33 cellular contexts compared by ENCODE assay signal in genomic region chr17:53765609-53766008, GRCh38. TPM values are rescaled to one million over a fixed set of nuclear protein-coding genes. Genes with fewer than 3 reads are reported as not detected.
"Had no signal": no experiment of that assay in that cellular context is flagged by ENCODE, and none has a peak within 500 bp of the region (broad histone marks: within the 10 kb centered on the region; RNA-seq: fewer than 3 reads in every experiment).

No MANE protein-coding gene starts in this region.

- H3K4me1 Mint-ChIP-seq: activated B cell treated with CpG ODN at 0.5 μM for 24 hours; activated CD8-positive, alpha-beta memory T cell treated with anti-CD3 and anti-CD28 coated beads, Interleukin-2, amount 10 ng/mL, durations not matched to agents 7 days and 5 days; mesothelial cell of epicardium; naive B cell; nephron progenitor cell; stimulated activated memory B cell treated with anti-CD40 and anti-IgM and Interleukin-4, amounts not matched to agents 10 μg/mL and 1 μg/mL and 100 μg/mL, for 72 hours; stimulated activated naive CD8-positive, alpha-beta T cell treated with anti-CD3 and anti-CD28 coated beads, Interleukin-15, amount 100 ng/mL, for 72 hours had no signal

- DNase-seq: activated B cell treated with CpG ODN at 0.5 μM for 24 hours; activated CD8-positive, alpha-beta memory T cell treated with anti-CD3 and anti-CD28 coated beads, Interleukin-2, amount 10 ng/mL, durations not matched to agents 7 days and 5 days; activated CD8-positive, alpha-beta T cell treated with anti-CD3 and anti-CD28 coated beads, Interleukin-2, amount 10 ng/mL, durations not matched to agents 7 days and 5 days; activated T-cell treated with anti-CD3 and anti-CD28 coated beads, Interleukin-2, amount 50 U/mL, for 48 hours; cerebellar nuclear complex; colonic mucosa; effector CD8-positive, alpha-beta T cell; erythroblast; head of caudate nucleus; hippocampal formation; left cardiac atrium; left ventricle myocardium superior; naive B cell; nephron progenitor cell; retina; small intestine; stimulated activated CD4-positive, alpha-beta T cell treated with anti-CD3 and anti-CD28 coated beads, Interleukin-4, amount 100 ng/mL, for 24 hours; stimulated activated naive CD8-positive, alpha-beta T cell treated with anti-CD3 and anti-CD28 coated beads, Interleukin-15, amount 100 ng/mL, for 72 hours; substantia nigra; uterus had no signal

- ATAC-seq: activated CD8-positive, alpha-beta memory T cell treated with anti-CD3 and anti-CD28 coated beads, Interleukin-2, amount 10 ng/mL, durations not matched to agents 7 days and 5 days; activated CD8-positive, alpha-beta T cell treated with anti-CD3 and anti-CD28 coated beads, Interleukin-2, amount 10 ng/mL, durations not matched to agents 7 days and 5 days; activated naive CD4-positive, alpha-beta T cell treated with anti-CD3 and anti-CD28 coated beads, Interleukin-2, amount 50 U/mL, for 72 hours; left cardiac atrium; left ventricle myocardium superior; sciatic nerve; stimulated activated memory B cell treated with anti-CD40 and anti-IgM and Interleukin-4, amounts not matched to agents 10 μg/mL and 1 μg/mL and 100 μg/mL, for 72 hours; stimulated activated naive CD8-positive, alpha-beta T cell treated with anti-CD3 and anti-CD28 coated beads, Interleukin-15, amount 100 ng/mL, for 72 hours had no signal

- H3K27ac Mint-ChIP-seq: activated B cell treated with CpG ODN at 0.5 μM for 24 hours; activated CD8-positive, alpha-beta memory T cell treated with anti-CD3 and anti-CD28 coated beads, Interleukin-2, amount 10 ng/mL, durations not matched to agents 7 days and 5 days; activated CD8-positive, alpha-beta T cell treated with anti-CD3 and anti-CD28 coated beads, Interleukin-2, amount 10 ng/mL, durations not matched to agents 7 days and 5 days; activated naive CD4-positive, alpha-beta T cell treated with anti-CD3 and anti-CD28 coated beads, Interleukin-2, amount 50 U/mL, for 72 hours; activated T-helper 2 cell treated with anti-CD3 and anti-CD28 coated beads, Interferon-gamma antibody, Interleukin-2, Interleukin-4, amounts not matched to agents 10 μg/mL and 5 μg/mL and 100 μg/mL, durations not matched to agents 14 hours and 24 hours and 36 hours; mesothelial cell of epicardium; nephron progenitor cell; progenitor cell of endocrine pancreas; stimulated activated memory B cell treated with anti-CD40 and anti-IgM and Interleukin-4, amounts not matched to agents 10 μg/mL and 1 μg/mL and 100 μg/mL, for 72 hours; stimulated activated naive CD8-positive, alpha-beta T cell treated with anti-CD3 and anti-CD28 coated beads, Interleukin-15, amount 100 ng/mL, for 72 hours; type B pancreatic cell had no signal

- H3K27me3 ChIP-seq: colonic mucosa, neutrophil, uterus had no signal

- H3K4me3 Mint-ChIP-seq: activated B cell treated with CpG ODN at 0.5 μM for 24 hours; activated CD8-positive, alpha-beta memory T cell treated with anti-CD3 and anti-CD28 coated beads, Interleukin-2, amount 10 ng/mL, durations not matched to agents 7 days and 5 days; activated CD8-positive, alpha-beta T cell treated with anti-CD3 and anti-CD28 coated beads, Interleukin-2, amount 10 ng/mL, durations not matched to agents 7 days and 5 days; mesothelial cell of epicardium; naive B cell; nephron progenitor cell; stimulated activated memory B cell treated with anti-CD40 and anti-IgM and Interleukin-4, amounts not matched to agents 10 μg/mL and 1 μg/mL and 100 μg/mL, for 72 hours; stimulated activated naive CD8-positive, alpha-beta T cell treated with anti-CD3 and anti-CD28 coated beads, Interleukin-15, amount 100 ng/mL, for 72 hours; type B pancreatic cell had no signal

- H3K4me1 ChIP-seq: colonic mucosa, uterus had no signal

- H3K27ac ChIP-seq: colonic mucosa, neutrophil, uterus had no signal

- H3K27me3 Mint-ChIP-seq: activated B cell treated with CpG ODN at 0.5 μM for 24 hours; activated CD8-positive, alpha-beta memory T cell treated with anti-CD3 and anti-CD28 coated beads, Interleukin-2, amount 10 ng/mL, durations not matched to agents 7 days and 5 days; naive B cell; progenitor cell of endocrine pancreas; stimulated activated memory B cell treated with anti-CD40 and anti-IgM and Interleukin-4, amounts not matched to agents 10 μg/mL and 1 μg/mL and 100 μg/mL, for 72 hours; stimulated activated naive CD8-positive, alpha-beta T cell treated with anti-CD3 and anti-CD28 coated beads, Interleukin-15, amount 100 ng/mL, for 72 hours; type B pancreatic cell had no signal

- H3K36me3 Mint-ChIP-seq: activated CD8-positive, alpha-beta memory T cell treated with anti-CD3 and anti-CD28 coated beads, Interleukin-2, amount 10 ng/mL, durations not matched to agents 7 days and 5 days; mesothelial cell of epicardium; naive B cell; stimulated activated memory B cell treated with anti-CD40 and anti-IgM and Interleukin-4, amounts not matched to agents 10 μg/mL and 1 μg/mL and 100 μg/mL, for 72 hours; type B pancreatic cell had no signal

RNA-seq across cellular contexts. Expression of gene KIF2B, which starts 57.1 kb away (rescaled TPM):
- total RNA-seq: activated B cell treated with CpG ODN at 0.5 μM for 24 hours; activated CD8-positive, alpha-beta memory T cell treated with anti-CD3 and anti-CD28 coated beads, Interleukin-2, amount 10 ng/mL, durations not matched to agents 7 days and 5 days; activated CD8-positive, alpha-beta T cell treated with anti-CD3 and anti-CD28 coated beads, Interleukin-2, amount 10 ng/mL, durations not matched to agents 7 days and 5 days; activated naive CD4-positive, alpha-beta T cell treated with anti-CD3 and anti-CD28 coated beads, Interleukin-2, amount 50 U/mL, for 72 hours; activated T-helper 2 cell treated with anti-CD3 and anti-CD28 coated beads, Interferon-gamma antibody, Interleukin-2, Interleukin-4, amounts not matched to agents 10 μg/mL and 5 μg/mL and 100 μg/mL, durations not matched to agents 14 hours and 24 hours and 36 hours; colonic mucosa; dermis microvascular lymphatic vessel endothelial cell; fibroblast of lung; fibroblast of villous mesenchyme; left cardiac atrium; left ventricle myocardium superior; mesothelial cell of epicardium; osteocyte; progenitor cell of endocrine pancreas; sciatic nerve; uterus had no signal
- polyA plus RNA-seq: fibroblast of lung, keratinocyte, small intestine had no signal
